Comparison of ENCODE assay signal across 7 cellular contexts in the genomic region with DNA sequence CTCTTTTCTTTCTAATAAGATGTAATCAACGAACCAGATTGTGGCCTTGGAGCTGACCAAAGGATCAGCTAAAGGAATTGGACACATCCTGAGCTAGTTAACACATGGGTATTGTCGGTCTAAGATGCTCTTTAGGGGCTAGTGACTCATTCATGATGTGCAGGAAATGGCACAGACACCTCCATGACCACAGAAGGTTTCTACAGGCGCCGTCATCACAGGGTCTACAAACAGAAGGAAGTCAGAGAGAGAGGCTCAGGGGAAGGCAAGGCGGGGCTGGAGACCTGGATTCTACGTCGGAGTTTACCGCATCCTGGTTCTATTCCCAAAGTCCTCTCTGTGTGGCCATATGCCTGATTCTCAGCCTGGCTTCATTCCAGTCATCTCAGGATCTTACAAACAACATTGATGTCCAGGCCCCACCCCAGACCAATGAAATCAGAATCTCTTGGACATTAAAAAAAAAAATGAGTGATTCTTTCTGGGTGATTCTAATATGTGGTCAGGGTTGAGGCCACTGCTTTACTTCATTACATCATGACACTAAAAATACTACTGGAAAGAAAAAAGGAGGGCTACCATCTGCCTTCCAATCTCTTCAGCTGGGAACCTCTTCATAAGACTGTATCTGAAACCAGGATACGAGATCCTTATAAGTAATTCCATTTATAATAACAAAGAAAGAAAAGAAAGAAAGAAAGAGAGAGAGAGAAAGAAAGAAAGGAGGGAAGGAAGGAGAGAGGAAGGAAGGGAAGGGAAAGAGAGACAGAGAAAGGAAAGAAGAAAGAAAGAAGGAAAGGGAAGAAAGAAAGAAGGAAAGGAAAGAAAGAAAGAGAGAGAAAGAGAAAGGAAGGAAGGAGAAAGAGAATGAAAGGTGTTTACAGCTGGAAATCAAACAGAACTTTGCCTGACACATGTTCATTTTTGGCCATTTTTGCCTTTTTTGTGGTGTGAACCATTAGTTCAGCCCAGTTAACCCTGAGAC. TPM values are rescaled to one million over a fixed set of nuclear protein-coding genes. Genes with fewer than 3 reads are reported as not detected.
DNase-seq lines count a peak whose midpoint lies in the region; ATAC-seq lines count a peak whose summit lies in the region.

No MANE protein-coding gene starts in this region.

- ATAC-seq in GM19397 (IDR thresholded peaks at IDR 0.05; ENCODE audit: unreplicated experiment), result peak; percentile 82
- ATAC-seq in HG03439 (IDR thresholded peaks at IDR 0.05; ENCODE audit: unreplicated experiment), result peak; percentile 63

- peak; percentile 50 to 60 for DNase-seq in activated CD4-positive, alpha-beta T cell treated with anti-CD3 and anti-CD28 coated beads, Interleukin-2, amount 50 U/mL, for 4 hours
- DNase-seq in fibroblast of peridontal ligament (ENCODE audit: extremely low read depth) (peak; percentile 93), occipital lobe (lab: John Stamatoyannopoulos, UW) (no peak), iPS-NIHi7 (ENCODE audit: extremely low spot score) (no peak)
- DNase-seq in stimulated activated CD8-positive, alpha-beta memory T cell treated with anti-CD3 and anti-CD28 coated beads, Interleukin-7, amount 100 ng/mL, for 1 hour (ENCODE audit: low read depth in 2 of 2), result peak; percentile 15 to 16

RNA-seq across cellular contexts. Expression of a gene that starts 11.6 kb away (rescaled TPM):
- under 0.01 TPM for total RNA-seq in occipital lobe

Comparison
In these comparisons a context has a peak if more than half of its experiments do, and no peak if none do; other contexts are left out.
1. DNase-seq: peak in activated CD4-positive, alpha-beta T cell treated with anti-CD3 and anti-CD28 coated beads, Interleukin-2, amount 50 U/mL, for 4 hours (2 of 2), fibroblast of peridontal ligament (single experiment) and stimulated activated CD8-positive, alpha-beta memory T cell treated with anti-CD3 and anti-CD28 coated beads, Interleukin-7, amount 100 ng/mL, for 1 hour (2 of 2); none in occipital lobe (single experiment) and iPS-NIHi7 (single experiment).